ENCODE assay signal across 16 cellular contexts in genomic region chr7:88106430-88106829, GRCh38.
"Had no signal": no experiment of that assay in that cellular context is flagged by ENCODE, and none has a peak within 500 bp of the region (broad histone marks: within the 10 kb centered on the region; RNA-seq: fewer than 3 reads in every experiment).

No MANE protein-coding gene starts in this region.

- H3K4me1 ChIP-seq: colonic mucosa, esophagus squamous epithelium, lower lobe of right lung, pancreas, transverse colon had no signal

- H3K36me3 ChIP-seq: adrenal gland, colonic mucosa, esophagus squamous epithelium, lower lobe of right lung, pancreas, transverse colon had no signal

- H3K9me3 Mint-ChIP-seq: immature natural killer cell; mesothelial cell of epicardium; neural crest cell; stimulated activated memory B cell treated with anti-CD40 and anti-IgM and Interleukin-4, amounts not matched to agents 10 μg/mL and 1 μg/mL and 100 μg/mL, for 72 hours had no signal

- H3K27ac ChIP-seq: adrenal gland, colonic mucosa, esophagus squamous epithelium, lower lobe of right lung, pancreas, transverse colon had no signal

- H3K36me3 Mint-ChIP-seq: mesothelial cell of epicardium; stimulated activated memory B cell treated with anti-CD40 and anti-IgM and Interleukin-4, amounts not matched to agents 10 μg/mL and 1 μg/mL and 100 μg/mL, for 72 hours had no signal

- H3K4me1 Mint-ChIP-seq: neural crest cell; stimulated activated memory B cell treated with anti-CD40 and anti-IgM and Interleukin-4, amounts not matched to agents 10 μg/mL and 1 μg/mL and 100 μg/mL, for 72 hours had no signal

- DNase-seq: activated gamma-delta T cell treated with Interleukin-2 at 50 U/mL for 16 hours, adrenal gland, caudate nucleus, colonic mucosa, esophagus squamous epithelium, foreskin fibroblast, immature natural killer cell, left cardiac atrium, lower lobe of right lung, pancreas, substantia nigra, SW 1271, transverse colon had no signal

- H3K4me3 Mint-ChIP-seq: immature natural killer cell; mesothelial cell of epicardium; neural crest cell; stimulated activated memory B cell treated with anti-CD40 and anti-IgM and Interleukin-4, amounts not matched to agents 10 μg/mL and 1 μg/mL and 100 μg/mL, for 72 hours had no signal

- ATAC-seq: left cardiac atrium; lower lobe of right lung; pancreas; stimulated activated memory B cell treated with anti-CD40 and anti-IgM and Interleukin-4, amounts not matched to agents 10 μg/mL and 1 μg/mL and 100 μg/mL, for 72 hours had no signal

- H3K4me3 ChIP-seq: adrenal gland, colonic mucosa, esophagus squamous epithelium, lower lobe of right lung, pancreas, transverse colon had no signal

- H3K27me3 ChIP-seq: adrenal gland, colonic mucosa, esophagus squamous epithelium, pancreas, transverse colon had no signal

- H3K9me3 ChIP-seq: adrenal gland, colonic mucosa, esophagus squamous epithelium, lower lobe of right lung, pancreas, transverse colon had no signal

- FAIRE-seq: pancreas had no signal

- H3K27me3 Mint-ChIP-seq: stimulated activated memory B cell treated with anti-CD40 and anti-IgM and Interleukin-4, amounts not matched to agents 10 μg/mL and 1 μg/mL and 100 μg/mL, for 72 hours had no signal

- H3K27ac Mint-ChIP-seq: immature natural killer cell; mesothelial cell of epicardium; stimulated activated memory B cell treated with anti-CD40 and anti-IgM and Interleukin-4, amounts not matched to agents 10 μg/mL and 1 μg/mL and 100 μg/mL, for 72 hours had no signal
